ENCODE assay signal across 9 cellular contexts in the genomic region with DNA sequence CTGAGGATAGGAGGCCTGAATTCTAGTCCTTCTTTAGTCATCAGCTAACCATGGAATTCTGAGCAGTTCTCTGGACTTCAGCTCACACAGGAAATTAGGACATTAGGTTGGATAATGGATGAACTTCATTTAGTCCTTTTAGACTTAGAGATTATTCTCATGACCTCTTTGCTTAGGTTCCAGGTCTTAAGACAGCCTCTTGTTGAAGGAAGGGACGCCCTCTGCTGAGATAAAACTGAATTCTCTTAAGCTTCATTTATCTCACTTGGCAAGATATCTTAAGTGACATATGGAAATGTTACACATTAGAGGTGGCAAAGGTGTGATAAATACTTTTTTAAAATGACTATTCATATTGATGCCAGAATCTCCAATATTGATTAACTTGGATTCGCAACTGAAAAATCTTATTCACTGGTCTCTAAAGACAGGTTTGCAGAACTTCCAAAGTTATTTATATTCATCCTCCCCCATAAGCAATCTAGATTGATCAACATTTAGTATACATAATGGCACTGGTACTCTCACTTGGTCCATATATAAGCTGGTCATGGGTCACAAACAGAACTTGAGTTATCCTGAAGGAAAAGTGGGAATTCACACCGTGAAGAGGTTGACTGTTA. TPM values are rescaled to one million over a fixed set of nuclear protein-coding genes. Genes with fewer than 3 reads are reported as not detected.
DNase-seq lines count a peak whose midpoint lies in the region; ATAC-seq and TF ChIP-seq lines count a peak whose summit lies in the region.
"Had no signal": no experiment of that assay in that cellular context is flagged by ENCODE, and none has a peak within 500 bp of the region (broad histone marks: within the 10 kb centered on the region; RNA-seq: fewer than 3 reads in every experiment).

No MANE protein-coding gene starts in this region.

- H4K5ac ChIP-seq in IMR-90 (ENCODE audit: low read depth, low read length) = no peak overlapping the region

- TF ChIP-seq RAD21 in IMR-90 (IDR thresholded peaks at IDR 0.05; ENCODE audit: low read length) = peak; percentile 86

- peak overlapping the region; percentile 4 for H2BK5ac ChIP-seq in IMR-90 (ENCODE audit: low read depth, low read length, poor library complexity, severe bottlenecking)

- H3K27me3 ChIP-seq in IMR-90 (ENCODE audit: control insufficient read depth, insufficient read depth, low read length) (no peaks in the 10 kb centered on the region), SU-DHL-6 (ENCODE audit: low read length) (no peaks in the 10 kb centered on the region)
- H3K27me3 ChIP-seq: BLaER1 treated with 17β-estradiol and CSF1 and Interleukin-3, amounts not matched to agents 10 nM and 100 nM had no signal

- no peak overlapping the region for H3K27ac ChIP-seq in IMR-90 (ENCODE audit: insufficient read depth, low read length)
- H3K27ac ChIP-seq in SU-DHL-6 (ENCODE audit: low read depth, low read length) = no peak overlapping the region

- peak overlapping the region; percentile 43; the same call in 2 of the 3 replicates for H2BK15ac ChIP-seq in IMR-90 (ENCODE audit: low read depth, low read length)

- no peak overlapping the region for H3K23ac ChIP-seq in IMR-90 (ENCODE audit: low read depth, low read length)

- H3K9me2 ChIP-seq in SU-DHL-6 (replicated peaks; ENCODE audit: insufficient read depth, low read length) = no peaks in the 10 kb centered on the region

- no peaks in the 10 kb centered on the region for H3F3A ChIP-seq in SU-DHL-6 (ENCODE audit: insufficient read depth)

- no peak for TF ChIP-seq POLR2A in IMR-90 (IDR thresholded peaks at IDR 0.05; ENCODE audit: low read depth, low read length)

- no peak overlapping the region for H2AK9ac ChIP-seq in IMR-90 (replicated peaks; ENCODE audit: low read depth, low read length, poor library complexity)

- in situ Hi-C loops in IMR-90 (cut with MboI; ENCODE audit: low sequenced_read_pairs) = loop anchor here (25.0 kb wide), 1 partner anchor 162 kb away; no protein-coding TSS in a partner anchor

- no TSS peak for BruUV-seq in IMR-90 (replicated peaks; lab: Mats Ljungman, UMichigan)

- ATAC-seq in IMR-90 (ENCODE audit: low read depth) (peak; percentile 84), GM21515 (IDR thresholded peaks at IDR 0.05; ENCODE audit: unreplicated experiment) (no peak), GM18520 (IDR thresholded peaks at IDR 0.05; ENCODE audit: unreplicated experiment) (no peak)

- H2AFZ ChIP-seq in IMR-90 (replicated peaks; ENCODE audit: low read length, poor library complexity) (no peak overlapping the region), SU-DHL-6 (ENCODE audit: low read depth, low read length, severe bottlenecking) (no peak overlapping the region)

- WGBS in IMR-90 (ENCODE audit: extremely low coverage in 2 of 2, insufficient read length in 1 of 2), 2 experiments = no CpG with 5 or more reads among the region's 3 CpGs

- H3K36me3 ChIP-seq in IMR-90 (ENCODE audit: control insufficient read depth, insufficient read depth, low read length) (no peaks in the 10 kb centered on the region), SU-DHL-6 (ENCODE audit: low read length) (no peaks in the 10 kb centered on the region)
- H3K36me3 ChIP-seq: BLaER1 treated with 17β-estradiol and CSF1 and Interleukin-3, amounts not matched to agents 10 nM and 100 nM had no signal

- H3K9me1 ChIP-seq in IMR-90 (ENCODE audit: insufficient read depth, low read length) = no peaks in the 10 kb centered on the region

- H3K9me3 ChIP-seq in IMR-90 (ENCODE audit: control insufficient read depth, insufficient read depth, low read length) (no peaks in the 10 kb centered on the region), SU-DHL-6 (ENCODE audit: insufficient read depth, low read length) (no peaks in the 10 kb centered on the region)

- DNase-seq in NCI-H1436 (lab: John Stamatoyannopoulos, UW) (peak; percentile 10), NCI-H1436 treated with DMSO at 0.1 percent for 48 hours (lab: John Stamatoyannopoulos, UW) (no peak), IMR-90 (peak; percentile 88), glomerular visceral epithelial cell (ENCODE audit: extremely low spot score) (peak; percentile 68), smooth muscle cell of the brain vasculature (ENCODE audit: low read depth, low spot score) (peak; percentile 82)

- H3K9ac ChIP-seq in IMR-90 (ENCODE audit: low read depth, low read length) (no peak overlapping the region), SU-DHL-6 (ENCODE audit: low read length) (no peak overlapping the region)
- H3K9ac ChIP-seq: BLaER1 treated with 17β-estradiol and CSF1 and Interleukin-3, amounts not matched to agents 10 nM and 100 nM had no signal

- dilution Hi-C loops in IMR-90 (cut with HindIII; ENCODE audit: low sequenced_read_pairs, unreplicated experiment) = no loop called here

- H4K20me1 ChIP-seq in IMR-90 (ENCODE audit: insufficient read depth, low read length) = no peaks in the 10 kb centered on the region
- H4K20me1 ChIP-seq in SU-DHL-6 (ENCODE audit: low read depth, low read length) = no peaks in the 10 kb centered on the region
- H4K20me1 ChIP-seq: BLaER1 treated with 17β-estradiol and CSF1 and Interleukin-3, amounts not matched to agents 10 nM and 100 nM had no signal

- peak overlapping the region; percentile 40; the same call in 1 of the 2 replicates for H2BK20ac ChIP-seq in IMR-90 (ENCODE audit: low read depth, low read length)

- H3K4me3 ChIP-seq in IMR-90 (ENCODE audit: insufficient read depth, low read depth, low read length) = no peak overlapping the region
- H3K4me3 ChIP-seq in SU-DHL-6 (ENCODE audit: insufficient read depth, low read length, poor library complexity, severe bottlenecking) = no peak overlapping the region
- H3K4me3 ChIP-seq: BLaER1 treated with 17β-estradiol and CSF1 and Interleukin-3, amounts not matched to agents 10 nM and 100 nM had no signal

- peak; percentile 73 for TF ChIP-seq CTCF in IMR-90 (conservative IDR thresholded peaks at IDR 0.05; ENCODE audit: low read depth, low read length)
- peak; percentile 29 for TF ChIP-seq CTCF in SU-DHL-6 (IDR thresholded peaks at IDR 0.05; ENCODE audit: insufficient read depth, low read length, poor library complexity, severe bottlenecking)

- H3K18ac ChIP-seq in IMR-90 (ENCODE audit: low read depth, low read length) = no peak overlapping the region

- H3K4me2 ChIP-seq in IMR-90 (ENCODE audit: low read depth, low read length) = no peak overlapping the region
- no peak overlapping the region for H3K4me2 ChIP-seq in SU-DHL-6 (ENCODE audit: low read depth, low read length, poor library complexity, severe bottlenecking)
- H3K4me2 ChIP-seq: BLaER1 treated with 17β-estradiol and CSF1 and Interleukin-3, amounts not matched to agents 10 nM and 100 nM had no signal

- POLR2A ChIA-PET in IMR-90 (lab: Charles Lee; ENCODE audit: unreplicated experiment) = no interaction called here

- CTCF ChIA-PET in IMR-90 (lab: Yijun Ruan, JAX) = interaction anchor here (0.5 to 2.9 kb wide), 20 partner anchors 10 to 586 kb away, joined by 3 to 24 read pairs (median 4); no protein-coding TSS in a partner anchor

- no peak overlapping the region for H3K14ac ChIP-seq in IMR-90 (replicated peaks; ENCODE audit: low read depth, low read length)

- H3K4me1 ChIP-seq in IMR-90 (ENCODE audit: control insufficient read depth, insufficient read depth, low read length) = peaks cover 2% of the 10 kb centered on the region; the same call in 1 of the 2 replicates

- H3K4ac ChIP-seq in IMR-90 (ENCODE audit: low read depth, low read length) = no peak overlapping the region

- no peak overlapping the region for H4K91ac ChIP-seq in IMR-90 (ENCODE audit: insufficient read depth, low read depth, low read length)

- intact Hi-C loops in IMR-90 (cut with micrococcal nuclease) = loop anchor here (1.0 to 10.0 kb wide), 5 partner anchors 158 to 741 kb away; partner anchors contain the start of genes MRPS27, PTCD2 and TNPO1

- no peak overlapping the region for H2AK5ac ChIP-seq in IMR-90 (ENCODE audit: low read depth, low read length)

- H2BK120ac ChIP-seq in IMR-90 (ENCODE audit: low read depth, low read length) = no peak overlapping the region

- no peak overlapping the region for H3K56ac ChIP-seq in IMR-90 (ENCODE audit: extremely low read depth, insufficient read depth, low read length)

- no peak overlapping the region for H4K8ac ChIP-seq in IMR-90 (ENCODE audit: low read depth in 2 of 2, low read length in 2 of 2)

- H3K79me2 ChIP-seq in SU-DHL-6 (ENCODE audit: insufficient read depth, low read length) = no peaks in the 10 kb centered on the region

- H3K79me1 ChIP-seq in IMR-90 (ENCODE audit: low read depth in 1 of 2, low read length in 2 of 2) = no peaks in the 10 kb centered on the region

TF ChIP-seq in IMR-90, 13 proteins besides CTCF, POLR2A, EP300 and RAD21:
- no peak for TF ChIP-seq MAFK (IDR thresholded peaks at IDR 0.05; ENCODE audit: low read depth, low read length)
- peak; percentile 94 for TF ChIP-seq SMC3 (IDR thresholded peaks at IDR 0.05; ENCODE audit: low read depth, low read length)

RNA-seq across cellular contexts. Expression of gene ZNF366, which starts 16.9 kb away (rescaled TPM):
- total RNA-seq in IMR-90 (2012; rRNA removed) = not detected in 2 replicates
- not detected in 2 replicates for polyA plus RNA-seq in IMR-90 (2012; rRNA removed)
- not detected in 2 replicates for polyA plus RNA-seq in IMR-90 (2012; cell fraction: cytosol; rRNA removed)
- not detected in 2 replicates for polyA plus RNA-seq in IMR-90 (2012; cell fraction: nucleus; rRNA removed; ENCODE audit: low replicate concordance)
